ENCODE assay signal across 18 cellular contexts in genomic region chr18:35116784-35117318, GRCh38.
DNase-seq lines count a peak whose midpoint lies in the region; ATAC-seq and TF ChIP-seq lines count a peak whose summit lies in the region.
"Had no signal": no experiment of that assay in that cellular context is flagged by ENCODE, and none has a peak within 500 bp of the region (broad histone marks: within the 10 kb centered on the region; RNA-seq: fewer than 3 reads in every experiment).

No MANE protein-coding gene starts in this region.

- no peaks in the 10 kb centered on the region for H3K36me3 ChIP-seq in cardiac muscle cell
- no peaks in the 10 kb centered on the region for H3K36me3 ChIP-seq in upper lobe of right lung

- H3K27me3 ChIP-seq in cardiac muscle cell, result no peaks in the 10 kb centered on the region
- no peaks in the 10 kb centered on the region for H3K27me3 ChIP-seq in upper lobe of right lung

- no peak overlapping the region for H3K4me3 ChIP-seq in cardiac muscle cell
- no peak overlapping the region for H3K4me3 ChIP-seq in upper lobe of right lung
- H3K4me3 ChIP-seq: A549 had no signal

- H3K4me1 ChIP-seq in cardiac muscle cell (ENCODE audit: low read depth) (peaks cover 16% of the 10 kb centered on the region), upper lobe of right lung (peaks cover 20% of the 10 kb centered on the region)
- H3K4me1 ChIP-seq: A549 had no signal

- no peak for DNase-seq in cardiac muscle cell (ENCODE audit: low read depth in 1 of 2, low spot score in 1 of 2)
- no peak for DNase-seq in Right ventricle myocardium superior
- DNase-seq in nephron progenitor cell, result no peak
- DNase-seq in upper lobe of right lung, result no peak
- no peak for DNase-seq in CD1c-positive myeloid dendritic cell (ENCODE audit: extremely low spot score)
- DNase-seq in NCI-H226, result no peak
- DNase-seq: activated naive CD8-positive, alpha-beta T cell treated with anti-CD3 and anti-CD28 coated beads, Interleukin-2, amount 10 ng/mL, durations not matched to agents 7 days and 5 days; activated T-cell treated with anti-CD3 and anti-CD28 coated beads, Interleukin-2, amount 50 U/mL, for 4 hours; CD4-positive, alpha-beta T cell; MV-4-11; NCI-H2081 treated with DMSO at 0.1 percent for 48 hours; NCI-H748 treated with DMSO at 0.1 percent for 48 hours had no signal

- no peak for ATAC-seq in Right ventricle myocardium superior (ENCODE audit: poor library complexity)
- no peak for ATAC-seq in upper lobe of right lung
- ATAC-seq in GM18873 (IDR thresholded peaks at IDR 0.05; ENCODE audit: low FRiP score, unreplicated experiment), result no peak
- ATAC-seq: A549; activated T-cell treated with anti-CD3 and anti-CD28 coated beads, Interleukin-2, amount 50 U/mL, for 4 hours; Panc1; sciatic nerve had no signal

- H3K36me3 Mint-ChIP-seq in nephron progenitor cell (ENCODE audit: low read depth), result peaks cover 37% of the 10 kb centered on the region

- peaks cover 49% of the 10 kb centered on the region for H3K4me1 Mint-ChIP-seq in nephron progenitor cell

- TF ChIP-seq CTCF in cardiac muscle cell (IDR thresholded peaks at IDR 0.05; ENCODE audit: low read depth, low read length), result no peak
- TF ChIP-seq CTCF in nephron progenitor cell (IDR thresholded peaks at IDR 0.05), result no peak
- TF ChIP-seq CTCF in upper lobe of right lung (IDR thresholded peaks at IDR 0.05), result no peak

- peaks cover 3% of the 10 kb centered on the region for H3K27me3 Mint-ChIP-seq in nephron progenitor cell (ENCODE audit: low read depth, poor library complexity)
- H3K27me3 Mint-ChIP-seq: activated naive CD8-positive, alpha-beta T cell treated with anti-CD3 and anti-CD28 coated beads, Interleukin-2, amount 10 ng/mL, durations not matched to agents 7 days and 5 days; CD4-positive, alpha-beta T cell; type B pancreatic cell had no signal

- intact Hi-C loops in Right ventricle myocardium superior (cut with DNase I), result no loop called here
- intact Hi-C loops in upper lobe of right lung (cut with DNase I), result no loop called here

- H3K27ac ChIP-seq in cardiac muscle cell (peak overlapping the region; percentile 86), cingulate gyrus (ENCODE audit: low read depth, low read length) (peak overlapping the region; percentile 95), upper lobe of right lung (peak overlapping the region; percentile 63)
- H3K27ac ChIP-seq: A549 had no signal

- H3K9me3 ChIP-seq in cardiac muscle cell (ENCODE audit: low read depth), result no peaks in the 10 kb centered on the region
- no peaks in the 10 kb centered on the region for H3K9me3 ChIP-seq in upper lobe of right lung
- H3K9me3 ChIP-seq: A549 had no signal

- H3K27ac Mint-ChIP-seq in nephron progenitor cell, result peak overlapping the region; percentile 24
- H3K27ac Mint-ChIP-seq: activated naive CD8-positive, alpha-beta T cell treated with anti-CD3 and anti-CD28 coated beads, Interleukin-2, amount 10 ng/mL, durations not matched to agents 7 days and 5 days; CD4-positive, alpha-beta T cell; type B pancreatic cell had no signal

- no peak overlapping the region for H3K4me3 Mint-ChIP-seq in nephron progenitor cell
- H3K4me3 Mint-ChIP-seq: activated naive CD8-positive, alpha-beta T cell treated with anti-CD3 and anti-CD28 coated beads, Interleukin-2, amount 10 ng/mL, durations not matched to agents 7 days and 5 days; activated T-cell treated with anti-CD3 and anti-CD28 coated beads, Interleukin-2, amount 50 U/mL, for 4 hours; type B pancreatic cell had no signal

- peaks cover 19% of the 10 kb centered on the region for H3K9me3 Mint-ChIP-seq in nephron progenitor cell
- H3K9me3 Mint-ChIP-seq: activated naive CD8-positive, alpha-beta T cell treated with anti-CD3 and anti-CD28 coated beads, Interleukin-2, amount 10 ng/mL, durations not matched to agents 7 days and 5 days; activated T-cell treated with anti-CD3 and anti-CD28 coated beads, Interleukin-2, amount 50 U/mL, for 4 hours; CD4-positive, alpha-beta T cell; type B pancreatic cell had no signal
